ENCODE assay signal across 40 cellular contexts in the genomic region with DNA sequence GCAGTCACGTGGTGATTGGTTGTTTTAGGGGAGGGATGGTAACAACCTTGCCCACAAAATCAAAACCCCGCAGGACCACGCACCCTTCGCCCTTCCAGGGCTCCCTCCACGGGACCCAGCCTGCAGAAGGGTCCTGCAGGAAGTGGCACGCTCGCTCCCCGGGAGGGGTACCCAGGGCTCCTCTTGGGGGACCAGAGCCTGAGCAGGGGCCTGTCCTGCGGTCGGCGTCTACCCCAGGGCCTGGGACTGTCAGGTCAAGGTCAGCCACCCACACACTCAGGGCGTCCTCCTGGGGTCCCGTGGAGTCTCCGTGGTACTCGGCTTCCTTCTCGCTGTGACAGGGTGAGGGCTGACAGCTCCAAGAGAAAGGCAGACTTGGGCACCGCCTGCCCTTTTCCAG.
"Had no signal": no experiment of that assay in that cellular context is flagged by ENCODE, and none has a peak within 500 bp of the region (broad histone marks: within the 10 kb centered on the region; RNA-seq: fewer than 3 reads in every experiment).

No MANE protein-coding gene starts in this region.

- H3K4me1 ChIP-seq: adrenal gland, ascending aorta, body of pancreas, breast epithelium had no signal

- H3K4me3 Mint-ChIP-seq: activated naive CD4-positive, alpha-beta T cell treated with anti-CD3 and anti-CD28 coated beads for 36 hours; activated naive CD4-positive, alpha-beta T cell treated with anti-CD3 and anti-CD28 coated beads, Interleukin-2, amount 10 ng/mL, durations not matched to agents 7 days and 5 days; activated naive CD4-positive, alpha-beta T cell treated with anti-CD3 and anti-CD28 coated beads, Interleukin-2, amount 50 U/mL, for 24 hours; activated naive CD8-positive, alpha-beta T cell; activated naive CD8-positive, alpha-beta T cell treated with anti-CD3 and anti-CD28 coated beads for 36 hours; activated naive CD8-positive, alpha-beta T cell treated with anti-CD3 and anti-CD28 coated beads, Interleukin-2, amount 10 ng/mL, durations not matched to agents 7 days and 5 days; activated naive CD8-positive, alpha-beta T cell treated with anti-CD3 and anti-CD28 coated beads, Interleukin-2, amount 50 U/mL, for 24 hours; activated T-cell treated with anti-CD3 and anti-CD28 coated beads, Interleukin-2, amount 50 U/mL, for 24 hours; activated T-cell treated with anti-CD3 and anti-CD28 coated beads, Interleukin-2, amount 50 U/mL, for 4 hours; activated T-cell treated with anti-CD3 and anti-CD28 coated beads, Interleukin-2, amount 50 U/mL, for 72 hours; activated T-helper 1 cell treated with anti-CD3 and anti-CD28 coated beads, Interleukin-12 subunit alpha, Interleukin-12 subunit beta, Interleukin-2, Interleukin-4 antibody, amounts not matched to agents 30 ng/mL and 10 ng/mL and 1 ng/mL, durations not matched to agents 14 hours and 24 hours and 36 hours; activated T-helper 17 cell treated with anti-CD3 and anti-CD28 coated beads, Interleukin-2, amount 50 U/mL, for 72 hours; central memory CD8-positive, alpha-beta T cell had no signal

- H3K9me3 ChIP-seq: adrenal gland, ascending aorta, body of pancreas, breast epithelium had no signal

- H3K9me3 Mint-ChIP-seq: activated naive CD4-positive, alpha-beta T cell treated with anti-CD3 and anti-CD28 coated beads for 36 hours; activated naive CD4-positive, alpha-beta T cell treated with anti-CD3 and anti-CD28 coated beads, Interleukin-2, amount 10 ng/mL, durations not matched to agents 7 days and 5 days; activated naive CD4-positive, alpha-beta T cell treated with anti-CD3 and anti-CD28 coated beads, Interleukin-2, amount 50 U/mL, for 24 hours; activated naive CD4-positive, alpha-beta T cell treated with anti-CD3 and anti-CD28 coated beads, Interleukin-2, amount 50 U/mL, for 72 hours; activated naive CD8-positive, alpha-beta T cell treated with anti-CD3 and anti-CD28 coated beads for 36 hours; activated naive CD8-positive, alpha-beta T cell treated with anti-CD3 and anti-CD28 coated beads, Interleukin-2, amount 10 ng/mL, durations not matched to agents 7 days and 5 days; activated naive CD8-positive, alpha-beta T cell treated with anti-CD3 and anti-CD28 coated beads, Interleukin-2, amount 50 U/mL, for 24 hours; activated T-cell treated with anti-CD3 and anti-CD28 coated beads, Interleukin-2, amount 50 U/mL, for 24 hours; activated T-cell treated with anti-CD3 and anti-CD28 coated beads, Interleukin-2, amount 50 U/mL, for 4 hours; activated T-cell treated with anti-CD3 and anti-CD28 coated beads, Interleukin-2, amount 50 U/mL, for 72 hours; activated T-helper 1 cell treated with anti-CD3 and anti-CD28 coated beads, Interleukin-12 subunit alpha, Interleukin-12 subunit beta, Interleukin-2, Interleukin-4 antibody, amounts not matched to agents 30 ng/mL and 10 ng/mL and 1 ng/mL, durations not matched to agents 14 hours and 24 hours and 36 hours; activated T-helper 17 cell treated with anti-CD3 and anti-CD28 coated beads, Interleukin-2, amount 50 U/mL, for 72 hours; activated T-helper 2 cell treated with anti-CD3 and anti-CD28 coated beads, Interferon-gamma antibody, Interleukin-2, Interleukin-4, amounts not matched to agents 10 μg/mL and 5 μg/mL and 100 μg/mL, durations not matched to agents 14 hours and 24 hours and 36 hours; brain; central memory CD8-positive, alpha-beta T cell had no signal

- H3K27me3 ChIP-seq: adrenal gland, ascending aorta, body of pancreas, brain microvascular endothelial cell, breast epithelium, cardiac muscle cell had no signal

- ATAC-seq: activated naive CD4-positive, alpha-beta T cell treated with anti-CD3 and anti-CD28 coated beads, Interleukin-2, amount 50 U/mL, for 72 hours; activated naive CD8-positive, alpha-beta T cell treated with anti-CD3 and anti-CD28 coated beads, Interleukin-2, amount 50 U/mL, for 24 hours; activated T-cell treated with anti-CD3 and anti-CD28 coated beads, Interleukin-2, amount 50 U/mL, for 4 hours; activated T-cell treated with anti-CD3 and anti-CD28 coated beads, Interleukin-2, amount 50 U/mL, for 72 hours; activated T-helper 17 cell treated with anti-CD3 and anti-CD28 coated beads, Interleukin-2, amount 50 U/mL, for 72 hours; body of pancreas had no signal

- H3K4me1 Mint-ChIP-seq: activated naive CD4-positive, alpha-beta T cell treated with anti-CD3 and anti-CD28 coated beads, Interleukin-2, amount 10 ng/mL, durations not matched to agents 7 days and 5 days; activated naive CD4-positive, alpha-beta T cell treated with anti-CD3 and anti-CD28 coated beads, Interleukin-2, amount 50 U/mL, for 24 hours; activated naive CD8-positive, alpha-beta T cell treated with anti-CD3 and anti-CD28 coated beads for 36 hours; activated naive CD8-positive, alpha-beta T cell treated with anti-CD3 and anti-CD28 coated beads, Interleukin-2, amount 10 ng/mL, durations not matched to agents 7 days and 5 days; activated naive CD8-positive, alpha-beta T cell treated with anti-CD3 and anti-CD28 coated beads, Interleukin-2, amount 50 U/mL, for 24 hours; activated T-helper 17 cell treated with anti-CD3 and anti-CD28 coated beads, Interleukin-2, amount 50 U/mL, for 72 hours; central memory CD8-positive, alpha-beta T cell had no signal

- FAIRE-seq: astrocyte, bronchial epithelial cell had no signal

- H3K27ac Mint-ChIP-seq: activated naive CD4-positive, alpha-beta T cell treated with anti-CD3 and anti-CD28 coated beads for 36 hours; activated naive CD4-positive, alpha-beta T cell treated with anti-CD3 and anti-CD28 coated beads, Interleukin-2, amount 10 ng/mL, durations not matched to agents 7 days and 5 days; activated naive CD4-positive, alpha-beta T cell treated with anti-CD3 and anti-CD28 coated beads, Interleukin-2, amount 50 U/mL, for 24 hours; activated naive CD4-positive, alpha-beta T cell treated with anti-CD3 and anti-CD28 coated beads, Interleukin-2, amount 50 U/mL, for 72 hours; activated naive CD8-positive, alpha-beta T cell; activated naive CD8-positive, alpha-beta T cell treated with anti-CD3 and anti-CD28 coated beads for 36 hours; activated naive CD8-positive, alpha-beta T cell treated with anti-CD3 and anti-CD28 coated beads, Interleukin-2, amount 10 ng/mL, durations not matched to agents 7 days and 5 days; activated naive CD8-positive, alpha-beta T cell treated with anti-CD3 and anti-CD28 coated beads, Interleukin-2, amount 50 U/mL, for 24 hours; activated T-cell treated with anti-CD3 and anti-CD28 coated beads, Interleukin-2, amount 50 U/mL, for 24 hours; activated T-cell treated with anti-CD3 and anti-CD28 coated beads, Interleukin-2, amount 50 U/mL, for 72 hours; activated T-helper 1 cell treated with anti-CD3 and anti-CD28 coated beads, Interleukin-12 subunit alpha, Interleukin-12 subunit beta, Interleukin-2, Interleukin-4 antibody, amounts not matched to agents 30 ng/mL and 10 ng/mL and 1 ng/mL, durations not matched to agents 14 hours and 24 hours and 36 hours; activated T-helper 17 cell treated with anti-CD3 and anti-CD28 coated beads, Interleukin-2, amount 50 U/mL, for 72 hours; activated T-helper 2 cell treated with anti-CD3 and anti-CD28 coated beads, Interferon-gamma antibody, Interleukin-2, Interleukin-4, amounts not matched to agents 10 μg/mL and 5 μg/mL and 100 μg/mL, durations not matched to agents 14 hours and 24 hours and 36 hours had no signal

- H3K36me3 ChIP-seq: adrenal gland, ascending aorta, breast epithelium, cardiac muscle cell had no signal

- H3K36me3 Mint-ChIP-seq: activated naive CD4-positive, alpha-beta T cell treated with anti-CD3 and anti-CD28 coated beads, Interleukin-2, amount 10 ng/mL, durations not matched to agents 7 days and 5 days; activated naive CD4-positive, alpha-beta T cell treated with anti-CD3 and anti-CD28 coated beads, Interleukin-2, amount 50 U/mL, for 24 hours; activated naive CD4-positive, alpha-beta T cell treated with anti-CD3 and anti-CD28 coated beads, Interleukin-2, amount 50 U/mL, for 72 hours; activated naive CD8-positive, alpha-beta T cell; activated naive CD8-positive, alpha-beta T cell treated with anti-CD3 and anti-CD28 coated beads for 36 hours; activated naive CD8-positive, alpha-beta T cell treated with anti-CD3 and anti-CD28 coated beads, Interleukin-2, amount 10 ng/mL, durations not matched to agents 7 days and 5 days; brain had no signal

- H3K27ac ChIP-seq: adrenal gland, ascending aorta, body of pancreas, brain microvascular endothelial cell, breast epithelium, cardiac muscle cell had no signal

- H3K27me3 Mint-ChIP-seq: activated naive CD4-positive, alpha-beta T cell treated with anti-CD3 and anti-CD28 coated beads, Interleukin-2, amount 10 ng/mL, durations not matched to agents 7 days and 5 days; activated naive CD8-positive, alpha-beta T cell treated with anti-CD3 and anti-CD28 coated beads for 36 hours; activated naive CD8-positive, alpha-beta T cell treated with anti-CD3 and anti-CD28 coated beads, Interleukin-2, amount 10 ng/mL, durations not matched to agents 7 days and 5 days; activated naive CD8-positive, alpha-beta T cell treated with anti-CD3 and anti-CD28 coated beads, Interleukin-2, amount 50 U/mL, for 24 hours; activated T-helper 17 cell treated with anti-CD3 and anti-CD28 coated beads, Interleukin-2, amount 50 U/mL, for 72 hours; brain; central memory CD8-positive, alpha-beta T cell had no signal

- H3K4me3 ChIP-seq: adrenal gland, ascending aorta, body of pancreas, breast epithelium, cardiac muscle cell had no signal

- DNase-seq: activated effector memory CD4-positive, alpha-beta T cell treated with anti-CD3 and anti-CD28 coated beads, Interleukin-2, amount 50 U/mL, for 16 hours; activated effector memory CD4-positive, alpha-beta T cell treated with Interleukin-2 at 50 U/mL for 16 hours; activated gamma-delta T cell; activated gamma-delta T cell treated with Interleukin-2 at 50 U/mL for 16 hours; activated naive CD4-positive, alpha-beta T cell; activated naive CD4-positive, alpha-beta T cell treated with anti-CD3 and anti-CD28 coated beads for 36 hours; activated naive CD4-positive, alpha-beta T cell treated with anti-CD3 and anti-CD28 coated beads, Interleukin-2, amount 10 ng/mL, durations not matched to agents 7 days and 5 days; activated naive CD4-positive, alpha-beta T cell treated with anti-CD3 and anti-CD28 coated beads, Interleukin-2, amount 50 U/mL, for 16 hours; activated naive CD4-positive, alpha-beta T cell treated with Interleukin-2 at 50 U/mL for 16 hours; activated naive CD8-positive, alpha-beta T cell treated with anti-CD3 and anti-CD28 coated beads for 36 hours; activated naive CD8-positive, alpha-beta T cell treated with anti-CD3 and anti-CD28 coated beads, Interleukin-2, amount 10 ng/mL, durations not matched to agents 7 days and 5 days; activated naive CD8-positive, alpha-beta T cell treated with anti-CD3 and anti-CD28 coated beads, Interleukin-2, amount 50 U/mL, for 24 hours; activated T-cell treated with anti-CD3 and anti-CD28 coated beads, Interleukin-2, amount 50 U/mL, for 1 hour; activated T-cell treated with anti-CD3 and anti-CD28 coated beads, Interleukin-2, amount 50 U/mL, for 24 hours; activated T-cell treated with anti-CD3 and anti-CD28 coated beads, Interleukin-2, amount 50 U/mL, for 4 hours; activated T-cell treated with anti-CD3 and anti-CD28 coated beads, Interleukin-2, amount 50 U/mL, for 48 hours; activated T-cell treated with anti-CD3 and anti-CD28 coated beads, Interleukin-2, amount 50 U/mL, for 72 hours; adrenal gland; amniotic stem cell; amygdala; anterior cingulate cortex; aorta; body of pancreas; brain microvascular endothelial cell; caudate nucleus; central memory CD4-positive, alpha-beta T cell; cerebellar nuclear complex had no signal
